Comparison of ENCODE assay signal across 18 cellular contexts in the genomic region with DNA sequence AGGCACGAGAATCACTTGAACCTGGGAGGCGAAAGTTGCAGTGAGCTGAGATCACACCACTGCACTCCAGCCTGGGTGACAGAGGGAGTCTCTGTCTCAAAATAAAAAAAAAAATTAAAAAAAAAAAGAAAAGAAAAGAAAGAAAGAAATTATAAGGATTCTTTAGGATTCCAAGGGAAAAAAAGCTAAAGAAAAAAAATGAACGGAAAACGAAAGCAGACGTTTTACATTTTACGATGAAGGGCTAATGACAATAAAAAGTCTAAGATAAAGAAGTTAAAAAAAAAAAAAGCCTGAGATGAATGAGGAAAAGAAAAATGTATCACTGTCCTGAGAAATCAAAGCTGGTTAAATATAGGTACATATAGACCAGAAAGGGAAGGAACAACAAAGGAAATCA.
"Had no signal": no experiment of that assay in that cellular context is flagged by ENCODE, and none has a peak within 500 bp of the region (broad histone marks: within the 10 kb centered on the region; RNA-seq: fewer than 3 reads in every experiment).

No MANE protein-coding gene starts in this region.

- H3K9me3 Mint-ChIP-seq: activated CD4-positive, alpha-beta T cell treated with anti-CD3 and anti-CD28 coated beads, Interleukin-2, amount 10 ng/mL, durations not matched to agents 24 days and 14 days; brain; dendritic cell treated with granulocyte-macrophage colony-stimulating factor and Interleukin-4, amounts not matched to agents 40 ng/mL and 50 ng/mL, for 4 days; naive B cell had no signal

- ATAC-seq: gastrocnemius medialis, heart left ventricle, left lobe of liver, SK-N-SH treated with all-trans-retinoic acid at 6 μM for 48 hours, T-helper 17 cell had no signal

- DNase-seq: activated CD4-positive, alpha-beta T cell treated with anti-CD3 and anti-CD28 coated beads, Interleukin-2, amount 10 ng/mL, durations not matched to agents 24 days and 14 days; activated CD4-positive, CD25-positive, alpha-beta regulatory T cell; activated gamma-delta T cell treated with Interleukin-2 at 50 U/mL for 16 hours; cerebellar nuclear complex; effector memory CD4-positive, alpha-beta T cell; gastrocnemius medialis; heart left ventricle; naive B cell; ovary; sigmoid colon; stimulated activated CD4-positive, alpha-beta T cell treated with anti-CD3 and anti-CD28 coated beads, Interleukin-1b, Interleukin-23, amount 100 ng/mL, for 48 hours; T-helper 17 cell had no signal

- H3K27me3 Mint-ChIP-seq: activated CD4-positive, alpha-beta T cell treated with anti-CD3 and anti-CD28 coated beads, Interleukin-2, amount 10 ng/mL, durations not matched to agents 24 days and 14 days; activated naive CD8-positive, alpha-beta T cell; brain; dendritic cell treated with granulocyte-macrophage colony-stimulating factor and Interleukin-4, amounts not matched to agents 40 ng/mL and 50 ng/mL, for 4 days; naive B cell; T-helper 17 cell had no signal

- H3K4me3 Mint-ChIP-seq: activated CD4-positive, alpha-beta T cell treated with anti-CD3 and anti-CD28 coated beads, Interleukin-2, amount 10 ng/mL, durations not matched to agents 24 days and 14 days; activated naive CD8-positive, alpha-beta T cell; brain; dendritic cell treated with granulocyte-macrophage colony-stimulating factor and Interleukin-4, amounts not matched to agents 40 ng/mL and 50 ng/mL, for 4 days; naive B cell; T-helper 17 cell had no signal

- H3K4me1 Mint-ChIP-seq: naive B cell had no signal

- H3K4me3 ChIP-seq: gastrocnemius medialis, heart left ventricle, ovary, sigmoid colon, thoracic aorta had no signal

- H3K4me1 ChIP-seq: heart left ventricle had no signal

- H3K27ac ChIP-seq: gastrocnemius medialis, heart left ventricle, ovary, sigmoid colon, thoracic aorta had no signal

- H3K36me3 ChIP-seq: ovary had no signal

- H3K9me3 ChIP-seq: gastrocnemius medialis, heart left ventricle, ovary, sigmoid colon, thoracic aorta had no signal

- H3K27ac Mint-ChIP-seq: brain; dendritic cell treated with granulocyte-macrophage colony-stimulating factor and Interleukin-4, amounts not matched to agents 40 ng/mL and 50 ng/mL, for 4 days; T-helper 17 cell had no signal

- H3K27me3 ChIP-seq: gastrocnemius medialis, heart left ventricle, ovary, sigmoid colon had no signal
